Comparison of ENCODE assay signal across 2 cellular contexts in the genomic region with DNA sequence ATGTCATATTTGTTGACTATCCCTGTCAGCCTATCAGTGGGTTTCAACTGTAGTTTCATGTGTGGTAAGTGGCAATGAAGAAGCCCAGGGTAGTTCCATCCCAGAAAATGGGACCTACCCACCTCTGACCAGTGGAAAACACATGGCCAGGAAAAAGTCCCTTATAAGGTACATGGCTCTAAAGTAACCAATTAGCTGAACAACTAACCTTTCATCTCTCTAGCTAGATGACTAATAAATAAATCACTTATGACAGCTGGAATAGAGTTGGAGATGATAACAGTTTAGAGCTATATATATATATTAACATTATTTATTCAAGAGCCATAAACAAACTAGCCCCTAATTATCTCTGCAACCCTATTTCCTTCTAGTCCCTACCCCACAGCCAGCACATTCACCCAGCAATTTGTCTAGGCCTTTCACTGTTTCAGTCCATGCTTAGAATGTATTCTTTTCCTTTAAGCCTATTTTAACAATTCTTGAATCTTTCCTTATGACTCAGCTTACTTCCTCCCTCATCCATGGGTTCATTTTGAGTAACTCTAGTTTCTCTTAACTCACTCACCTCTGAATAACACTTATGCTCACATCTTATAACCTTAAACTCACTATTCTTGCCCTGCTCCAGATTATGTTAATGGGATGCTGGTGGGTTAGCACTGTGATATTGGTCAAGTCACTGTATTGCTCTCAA.
TF ChIP-seq lines count a peak whose summit lies in the region.

No MANE protein-coding gene starts in this region.

TF ChIP-seq in SK-N-SH, 30 proteins besides CTCF, POLR2A, EP300 and RAD21 (continued from another document):
- TF ChIP-seq, protein P1, sequence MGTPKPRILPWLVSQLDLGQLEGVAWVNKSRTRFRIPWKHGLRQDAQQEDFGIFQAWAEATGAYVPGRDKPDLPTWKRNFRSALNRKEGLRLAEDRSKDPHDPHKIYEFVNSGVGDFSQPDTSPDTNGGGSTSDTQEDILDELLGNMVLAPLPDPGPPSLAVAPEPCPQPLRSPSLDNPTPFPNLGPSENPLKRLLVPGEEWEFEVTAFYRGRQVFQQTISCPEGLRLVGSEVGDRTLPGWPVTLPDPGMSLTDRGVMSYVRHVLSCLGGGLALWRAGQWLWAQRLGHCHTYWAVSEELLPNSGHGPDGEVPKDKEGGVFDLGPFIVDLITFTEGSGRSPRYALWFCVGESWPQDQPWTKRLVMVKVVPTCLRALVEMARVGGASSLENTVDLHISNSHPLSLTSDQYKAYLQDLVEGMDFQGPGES (IDR thresholded peaks at IDR 0.05; ENCODE audit: low read depth, low read length): no peak
- no peak for TF ChIP-seq CHD2 (IDR thresholded peaks at IDR 0.05; ENCODE audit: low read length, partially characterized antibody)
- TF ChIP-seq, protein P2, sequence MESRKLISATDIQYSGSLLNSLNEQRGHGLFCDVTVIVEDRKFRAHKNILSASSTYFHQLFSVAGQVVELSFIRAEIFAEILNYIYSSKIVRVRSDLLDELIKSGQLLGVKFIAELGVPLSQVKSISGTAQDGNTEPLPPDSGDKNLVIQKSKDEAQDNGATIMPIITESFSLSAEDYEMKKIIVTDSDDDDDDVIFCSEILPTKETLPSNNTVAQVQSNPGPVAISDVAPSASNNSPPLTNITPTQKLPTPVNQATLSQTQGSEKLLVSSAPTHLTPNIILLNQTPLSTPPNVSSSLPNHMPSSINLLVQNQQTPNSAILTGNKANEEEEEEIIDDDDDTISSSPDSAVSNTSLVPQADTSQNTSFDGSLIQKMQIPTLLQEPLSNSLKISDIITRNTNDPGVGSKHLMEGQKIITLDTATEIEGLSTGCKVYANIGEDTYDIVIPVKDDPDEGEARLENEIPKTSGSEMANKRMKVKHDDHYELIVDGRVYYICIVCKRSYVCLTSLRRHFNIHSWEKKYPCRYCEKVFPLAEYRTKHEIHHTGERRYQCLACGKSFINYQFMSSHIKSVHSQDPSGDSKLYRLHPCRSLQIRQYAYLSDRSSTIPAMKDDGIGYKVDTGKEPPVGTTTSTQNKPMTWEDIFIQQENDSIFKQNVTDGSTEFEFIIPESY (IDR thresholded peaks at IDR 0.05; ENCODE audit: borderline replicate concordance, low read depth): no peak
- TF ChIP-seq NRF1 (IDR thresholded peaks at IDR 0.05; ENCODE audit: low read depth, low read length): no peak
- no peak for TF ChIP-seq TAF1 (IDR thresholded peaks at IDR 0.05; ENCODE audit: borderline replicate concordance, low read depth, low read length)
- TF ChIP-seq FOXJ3 (CRISPR knock-in tag; IDR thresholded peaks at IDR 0.05): no peak
- TF ChIP-seq, protein P3, sequence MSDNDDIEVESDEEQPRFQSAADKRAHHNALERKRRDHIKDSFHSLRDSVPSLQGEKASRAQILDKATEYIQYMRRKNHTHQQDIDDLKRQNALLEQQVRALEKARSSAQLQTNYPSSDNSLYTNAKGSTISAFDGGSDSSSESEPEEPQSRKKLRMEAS (IDR thresholded peaks at IDR 0.05; ENCODE audit: low read depth): no peak
- TF ChIP-seq GABPA (IDR thresholded peaks at IDR 0.05; ENCODE audit: low read depth): no peak
- no peak for TF ChIP-seq MEF2A (IDR thresholded peaks at IDR 0.05; ENCODE audit: borderline replicate concordance, low read depth)

TF ChIP-seq in SK-N-SH treated with all-trans-retinoic acid at 6 μM for 48 hours, 23 proteins besides CTCF, POLR2A, EP300 and RAD21 (continued from another document):
- TF ChIP-seq ZFP3 (CRISPR knock-in tag; IDR thresholded peaks at IDR 0.05): no peak
- no peak for TF ChIP-seq TCF4 (CRISPR knock-in tag; IDR thresholded peaks at IDR 0.05; ENCODE audit: borderline replicate concordance)
